ENCODE assay signal across 14 cellular contexts in genomic region chr2:176473851-176474250, GRCh38.
DNase-seq lines count a peak whose midpoint lies in the region; ATAC-seq and TF ChIP-seq lines count a peak whose summit lies in the region.
"Had no signal": no experiment of that assay in that cellular context is flagged by ENCODE, and none has a peak within 500 bp of the region (broad histone marks: within the 10 kb centered on the region; RNA-seq: fewer than 3 reads in every experiment).

No MANE protein-coding gene starts in this region.

- H3K4me3 ChIP-seq in mammary epithelial cell (replicated peaks in 1 of 3; ENCODE audit: insufficient read depth in 1 of 3, low read depth in 2 of 3, low read length in 3 of 3), result no peak overlapping the region
- H3K4me3 ChIP-seq in DND-41 (ENCODE audit: low read depth in 1 of 2, low read length in 2 of 2), result no peak overlapping the region
- H3K4me3 ChIP-seq in right cardiac atrium (ENCODE audit: low read length), result no peak overlapping the region
- no peak overlapping the region for H3K4me3 ChIP-seq in uterus
- H3K4me3 ChIP-seq: BLaER1 had no signal

- ATAC-seq in DND-41 (ENCODE audit: insufficient read depth, low read depth), result no peak
- no peak for ATAC-seq in activated naive CD8-positive, alpha-beta T cell treated with anti-CD3 and anti-CD28 coated beads, Interleukin-2, amount 50 U/mL, for 24 hours
- no peak for ATAC-seq in natural killer cell treated with Interleukin-12 subunit alpha and Interleukin-12 subunit beta and Interleukin-15 and Interleukin-18, amount 100 ng/mL, for 72 hours
- ATAC-seq in right cardiac atrium, result no peak

- H4K20me1 ChIP-seq in mammary epithelial cell (ENCODE audit: insufficient read depth, low read length) (no peaks in the 10 kb centered on the region), DND-41 (ENCODE audit: insufficient read depth, low read length) (no peaks in the 10 kb centered on the region)
- H4K20me1 ChIP-seq: BLaER1 had no signal

- H3K27ac Mint-ChIP-seq in MCF 10A (ENCODE audit: low read depth, unreplicated experiment), result no peak overlapping the region
- H3K27ac Mint-ChIP-seq in activated naive CD8-positive, alpha-beta T cell treated with anti-CD3 and anti-CD28 coated beads, Interleukin-2, amount 50 U/mL, for 24 hours, result peak overlapping the region; percentile 28
- H3K27ac Mint-ChIP-seq in natural killer cell treated with Interleukin-12 subunit alpha and Interleukin-12 subunit beta and Interleukin-15 and Interleukin-18, amount 100 ng/mL, for 72 hours, result peak overlapping the region in 1 of 2 donors; percentile 51

- intact Hi-C loops in mammary epithelial cell (cut with micrococcal nuclease), result loop anchor here (2.0 kb wide), 1 partner anchor 17 kb away; no protein-coding TSS in a partner anchor
- intact Hi-C loops in MCF 10A (cut with micrococcal nuclease), result no loop called here
- intact Hi-C loops in right cardiac atrium (cut with DNase I), result no loop called here
- intact Hi-C loops in uterus (cut with DNase I; ENCODE audit: low total_unique reads), result loop anchor here (10.0 kb wide), 1 partner anchor 81 kb away; no protein-coding TSS in a partner anchor

- no peak overlapping the region for H3K27ac ChIP-seq in mammary epithelial cell (ENCODE audit: insufficient read depth, low read depth, low read length)
- H3K27ac ChIP-seq in DND-41 (ENCODE audit: low read length), result peak overlapping the region; percentile 94
- no peak overlapping the region for H3K27ac ChIP-seq in right cardiac atrium (ENCODE audit: low read length)
- H3K27ac ChIP-seq in uterus, result no peak overlapping the region
- H3K27ac ChIP-seq: Peyer's patch had no signal

- H3K4me3 Mint-ChIP-seq in MCF 10A (ENCODE audit: unreplicated experiment), result no peak overlapping the region
- no peak overlapping the region for H3K4me3 Mint-ChIP-seq in activated naive CD8-positive, alpha-beta T cell treated with anti-CD3 and anti-CD28 coated beads, Interleukin-2, amount 50 U/mL, for 24 hours
- H3K4me3 Mint-ChIP-seq in natural killer cell treated with Interleukin-12 subunit alpha and Interleukin-12 subunit beta and Interleukin-15 and Interleukin-18, amount 100 ng/mL, for 72 hours, result peak overlapping the region; percentile 30

- no peaks in the 10 kb centered on the region for H3K79me2 ChIP-seq in mammary epithelial cell (ENCODE audit: insufficient read depth, low read length)
- H3K79me2 ChIP-seq in DND-41 (ENCODE audit: insufficient read depth, low read length), result no peaks in the 10 kb centered on the region

- H3K27me3 ChIP-seq in mammary epithelial cell (ENCODE audit: insufficient read depth, low read length), result no peaks in the 10 kb centered on the region
- no peaks in the 10 kb centered on the region for H3K27me3 ChIP-seq in DND-41 (ENCODE audit: insufficient read depth, low read length, poor library complexity)
- no peaks in the 10 kb centered on the region for H3K27me3 ChIP-seq in right cardiac atrium (ENCODE audit: control insufficient read depth, insufficient read depth)
- H3K27me3 ChIP-seq in uterus, result no peaks in the 10 kb centered on the region
- H3K27me3 ChIP-seq: BLaER1, Peyer's patch had no signal

- WGBS in mammary epithelial cell (ENCODE audit: low coverage, missing lambda C conversion rate), result 100% methylated on average over 6 of the region's 6 CpGs
- WGBS in right cardiac atrium, result 88% methylated on average over 6 of the region's 6 CpGs

- POLR2A ChIA-PET in MCF 10A (lab: Yijun Ruan, JAX), result interaction anchor here (0.6 to 3.8 kb wide), 12 partner anchors 10 to 1458 kb away, joined by 3 to 39 read pairs (median 9); no protein-coding TSS in a partner anchor

- no peaks in the 10 kb centered on the region for H3K9me3 ChIP-seq in mammary epithelial cell (replicated peaks; ENCODE audit: insufficient read depth, low read length)
- no peaks in the 10 kb centered on the region for H3K9me3 ChIP-seq in DND-41 (ENCODE audit: insufficient read depth, low read length, severe bottlenecking)
- no peaks in the 10 kb centered on the region for H3K9me3 ChIP-seq in right cardiac atrium (ENCODE audit: control insufficient read depth, low read length)
- H3K9me3 ChIP-seq in uterus, result no peaks in the 10 kb centered on the region
- H3K9me3 ChIP-seq: BLaER1, Caco-2, Peyer's patch had no signal

- H3K36me3 Mint-ChIP-seq in MCF 10A (ENCODE audit: insufficient read depth, unreplicated experiment), result no peaks in the 10 kb centered on the region
- H3K36me3 Mint-ChIP-seq in activated naive CD8-positive, alpha-beta T cell treated with anti-CD3 and anti-CD28 coated beads, Interleukin-2, amount 50 U/mL, for 24 hours (ENCODE audit: low read depth), result no peaks in the 10 kb centered on the region
- no peaks in the 10 kb centered on the region for H3K36me3 Mint-ChIP-seq in natural killer cell treated with Interleukin-12 subunit alpha and Interleukin-12 subunit beta and Interleukin-15 and Interleukin-18, amount 100 ng/mL, for 72 hours

- in situ Hi-C loops in mammary epithelial cell (cut with MboI; ENCODE audit: low sequenced_read_pairs in 2 of 2), result loop anchor here in 1 of 2 donors (25.0 kb wide), 1 partner anchor 163 kb away; no protein-coding TSS in a partner anchor

- H3K36me3 ChIP-seq in mammary epithelial cell (ENCODE audit: insufficient read depth, low read length), result no peaks in the 10 kb centered on the region
- H3K36me3 ChIP-seq in DND-41 (ENCODE audit: insufficient read depth, low read length), result no peaks in the 10 kb centered on the region
- no peaks in the 10 kb centered on the region for H3K36me3 ChIP-seq in uterus
- H3K36me3 ChIP-seq: BLaER1, Peyer's patch had no signal

- no TSS peak for BruUV-seq in mammary epithelial cell (replicated peaks; lab: Mats Ljungman, UMichigan)
- no TSS peak for BruUV-seq in MCF 10A (replicated peaks; lab: Mats Ljungman, UMichigan)

- H3K4me1 Mint-ChIP-seq in MCF 10A (ENCODE audit: insufficient read depth, unreplicated experiment), result peaks cover 16% of the 10 kb centered on the region
- peaks cover 32% of the 10 kb centered on the region for H3K4me1 Mint-ChIP-seq in activated naive CD8-positive, alpha-beta T cell treated with anti-CD3 and anti-CD28 coated beads, Interleukin-2, amount 50 U/mL, for 24 hours
- peaks cover 9 to 16% of the 10 kb centered on the region in 2 donors for H3K4me1 Mint-ChIP-seq in natural killer cell treated with Interleukin-12 subunit alpha and Interleukin-12 subunit beta and Interleukin-15 and Interleukin-18, amount 100 ng/mL, for 72 hours (ENCODE audit: low read depth in 2 of 2)

- TF ChIP-seq CTCF in mammary epithelial cell (conservative IDR thresholded peaks at IDR 0.05 in 1 of 2, IDR thresholded peaks at IDR 0.05 in 1 of 2; ENCODE audit: extremely low read depth in 1 of 2, insufficient read depth in 1 of 2, low read depth in 1 of 2, low read length in 2 of 2), result no peak
- TF ChIP-seq CTCF in MCF 10A (IDR thresholded peaks at IDR 0.05; ENCODE audit: unreplicated experiment), result no peak
- no peak for TF ChIP-seq CTCF in DND-41 (IDR thresholded peaks at IDR 0.05; ENCODE audit: borderline replicate concordance, extremely low read depth, low read length, poor library complexity, severe bottlenecking)
- no peak for TF ChIP-seq CTCF in uterus (IDR thresholded peaks at IDR 0.05)

- H3K4me1 ChIP-seq in mammary epithelial cell (ENCODE audit: insufficient read depth, low read length), result peaks cover 11% of the 10 kb centered on the region
- peaks cover 54% of the 10 kb centered on the region for H3K4me1 ChIP-seq in DND-41 (ENCODE audit: insufficient read depth, low read length)
- no peaks in the 10 kb centered on the region for H3K4me1 ChIP-seq in right cardiac atrium (ENCODE audit: control insufficient read depth, insufficient read depth, low read length)
- no peaks in the 10 kb centered on the region for H3K4me1 ChIP-seq in uterus
- H3K4me1 ChIP-seq: Caco-2, Peyer's patch had no signal

- dilution Hi-C loops in mammary epithelial cell (cut with HindIII; ENCODE audit: low sequenced_read_pairs), result no loop called here

- CTCF ChIA-PET in mammary epithelial cell (lab: Charles Lee; ENCODE audit: low non-redundant PET), result interaction anchor here (1.0 kb wide), 1 partner anchor 19 kb away, joined by 8 read pairs; no protein-coding TSS in a partner anchor
- CTCF ChIA-PET in MCF 10A (lab: Yijun Ruan, JAX), result interaction anchor here (0.6 to 3.0 kb wide), 8 partner anchors 13 to 347 kb away, joined by 3 to 23 read pairs (median 4); no protein-coding TSS in a partner anchor

- H2AFZ ChIP-seq in mammary epithelial cell (ENCODE audit: low read depth, low read length) (peak overlapping the region; percentile 52), DND-41 (ENCODE audit: low read depth, low read length) (peak overlapping the region; percentile 86)

- DNase-seq in mammary epithelial cell, result no peak
- DNase-seq in MCF 10A (ENCODE audit: unreplicated experiment), result no peak
- no peak for DNase-seq in DND-41
- no peak for DNase-seq in activated naive CD8-positive, alpha-beta T cell treated with anti-CD3 and anti-CD28 coated beads, Interleukin-2, amount 50 U/mL, for 24 hours
- DNase-seq in natural killer cell treated with Interleukin-12 subunit alpha and Interleukin-12 subunit beta and Interleukin-15 and Interleukin-18, amount 100 ng/mL, for 72 hours (ENCODE audit: low spot score), result no peak
- DNase-seq in right cardiac atrium, result no peak
- no peak for DNase-seq in uterus
- DNase-seq: Caco-2, Karpas-422, NCI-H1930, NCI-H446 treated with DMSO at 0.1 percent for 48 hours, NCI-H82, Peyer's patch had no signal

- no peaks in the 10 kb centered on the region for H3K27me3 Mint-ChIP-seq in MCF 10A (ENCODE audit: insufficient read depth, unreplicated experiment)
- peaks cover 6% of the 10 kb centered on the region for H3K27me3 Mint-ChIP-seq in activated naive CD8-positive, alpha-beta T cell treated with anti-CD3 and anti-CD28 coated beads, Interleukin-2, amount 50 U/mL, for 24 hours
- peaks cover 0 to 12% of the 10 kb centered on the region in 2 donors for H3K27me3 Mint-ChIP-seq in natural killer cell treated with Interleukin-12 subunit alpha and Interleukin-12 subunit beta and Interleukin-15 and Interleukin-18, amount 100 ng/mL, for 72 hours

- TF ChIP-seq POLR2A in uterus (IDR thresholded peaks at IDR 0.05), result no peak

- H3K4me2 ChIP-seq in mammary epithelial cell (ENCODE audit: insufficient read depth, low read depth, low read length) (no peak overlapping the region), DND-41 (ENCODE audit: insufficient read depth, low read length) (peak overlapping the region; percentile 71)

- H3K9me3 Mint-ChIP-seq in MCF 10A (ENCODE audit: unreplicated experiment), result no peaks in the 10 kb centered on the region
- peaks cover 4% of the 10 kb centered on the region for H3K9me3 Mint-ChIP-seq in activated naive CD8-positive, alpha-beta T cell treated with anti-CD3 and anti-CD28 coated beads, Interleukin-2, amount 50 U/mL, for 24 hours
- no peaks in the 10 kb centered on the region for H3K9me3 Mint-ChIP-seq in natural killer cell treated with Interleukin-12 subunit alpha and Interleukin-12 subunit beta and Interleukin-15 and Interleukin-18, amount 100 ng/mL, for 72 hours

- H3K9ac ChIP-seq in mammary epithelial cell (ENCODE audit: insufficient read depth, low read length), result no peak overlapping the region
- H3K9ac ChIP-seq in DND-41 (ENCODE audit: low read depth, low read length), result peak overlapping the region; percentile 56
- H3K9ac ChIP-seq: BLaER1 had no signal

Comparison
In these comparisons a context has a peak if more than half of its experiments do, and no peak if none do; other contexts are left out.
1. intact Hi-C loops: an anchor here in mammary epithelial cell (2.0 kb wide) and uterus (10.0 kb wide); none called in MCF 10A and right cardiac atrium.